ENCODE assay signal across 23 cellular contexts in the genomic region with DNA sequence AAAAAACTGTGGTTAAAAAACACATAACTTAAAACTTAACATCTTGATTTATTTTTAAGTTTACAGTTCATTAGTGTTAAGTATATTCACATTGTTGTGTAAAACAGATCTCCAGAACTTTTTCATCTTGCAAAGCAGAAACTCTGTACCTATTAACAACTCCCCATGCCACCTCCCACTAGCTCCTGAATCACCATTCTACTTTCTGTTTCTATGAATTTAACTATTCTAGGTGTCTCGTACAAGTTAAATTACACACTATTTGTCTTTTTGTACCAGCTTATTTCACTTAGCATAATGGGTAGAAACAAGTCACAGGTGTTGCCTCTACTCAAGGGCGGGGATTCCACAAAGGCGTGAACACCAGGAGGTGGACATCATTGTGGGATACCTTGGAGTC. TPM values are rescaled to one million over a fixed set of nuclear protein-coding genes. Genes with fewer than 3 reads are reported as not detected.
A peak's percentile ranks its signal among the peaks of the same experiment; 100 is the strongest.
DNase-seq lines count a peak whose midpoint lies in the region; ATAC-seq and TF ChIP-seq lines count a peak whose summit lies in the region.
"Had no signal": no experiment of that assay in that cellular context is flagged by ENCODE, and none has a peak within 500 bp of the region (broad histone marks: within the 10 kb centered on the region; RNA-seq: fewer than 3 reads in every experiment).

No MANE protein-coding gene starts in this region.

- H3K27me3 ChIP-seq in DND-41 (ENCODE audit: insufficient read depth, low read length, poor library complexity) (no peaks in the 10 kb centered on the region), left lung (no peaks in the 10 kb centered on the region)
- H3K27me3 ChIP-seq: heart right ventricle had no signal

- H3K4me3 Mint-ChIP-seq in activated CD4-positive, alpha-beta T cell treated with anti-CD3 and anti-CD28 coated beads, Interleukin-2, amount 10 ng/mL, durations not matched to agents 24 days and 14 days: peak overlapping the region; percentile 43
- no peak overlapping the region for H3K4me3 Mint-ChIP-seq in activated T-helper 2 cell treated with anti-CD3 and anti-CD28 coated beads, Interferon-gamma antibody, Interleukin-2, Interleukin-4, amounts not matched to agents 10 μg/mL and 5 μg/mL and 100 μg/mL, durations not matched to agents 14 hours and 24 hours and 36 hours (ENCODE audit: low read depth)
- peak overlapping the region; percentile 1 for H3K4me3 Mint-ChIP-seq in natural killer cell treated with Interleukin-12 subunit alpha and Interleukin-12 subunit beta and Interleukin-15 and Interleukin-18, amount 100 ng/mL, for 72 hours
- H3K4me3 Mint-ChIP-seq: mesothelial cell of epicardium, neural crest cell, type B pancreatic cell had no signal

- peak overlapping the region; percentile 84 for H3K27ac Mint-ChIP-seq in activated CD4-positive, alpha-beta T cell treated with anti-CD3 and anti-CD28 coated beads, Interleukin-2, amount 10 ng/mL, durations not matched to agents 24 days and 14 days
- peak overlapping the region; percentile 79 for H3K27ac Mint-ChIP-seq in activated T-helper 2 cell treated with anti-CD3 and anti-CD28 coated beads, Interferon-gamma antibody, Interleukin-2, Interleukin-4, amounts not matched to agents 10 μg/mL and 5 μg/mL and 100 μg/mL, durations not matched to agents 14 hours and 24 hours and 36 hours
- peak overlapping the region; percentile 22 to 79 for H3K27ac Mint-ChIP-seq in natural killer cell treated with Interleukin-12 subunit alpha and Interleukin-12 subunit beta and Interleukin-15 and Interleukin-18, amount 100 ng/mL, for 72 hours
- H3K27ac Mint-ChIP-seq: mesothelial cell of epicardium, type B pancreatic cell had no signal

- no peak for DNase-seq in activated CD4-positive, alpha-beta T cell treated with anti-CD3 and anti-CD28 coated beads, Interleukin-2, amount 10 ng/mL, durations not matched to agents 24 days and 14 days
- no peak for DNase-seq in activated CD4-positive, alpha-beta T cell treated with anti-CD3 and anti-CD28 coated beads for 4 hours
- DNase-seq in DND-41 (no peak), NCI-H2227 treated with DMSO at 0.1 percent for 48 hours (lab: John Stamatoyannopoulos, UW) (no peak), left lung (no peak)
- no peak for DNase-seq in activated T-helper 2 cell treated with anti-CD3 and anti-CD28 coated beads, Interferon-gamma antibody, Interleukin-2, Interleukin-4, amounts not matched to agents 10 μg/mL and 5 μg/mL and 100 μg/mL, durations not matched to agents 14 hours and 24 hours and 36 hours (ENCODE audit: low spot score)
- DNase-seq in natural killer cell treated with Interleukin-12 subunit alpha and Interleukin-12 subunit beta and Interleukin-15 and Interleukin-18, amount 100 ng/mL, for 72 hours (ENCODE audit: low spot score): no peak
- DNase-seq: activated CD4-positive, alpha-beta T cell treated with anti-CD3 and anti-CD28 coated beads for 1 hour; aorta; central memory CD4-positive, alpha-beta T cell; heart right ventricle; NCI-H1436; NCI-H510A treated with DMSO at 0.1 percent for 48 hours; posterior cingulate gyrus; RPMI8226; SK-N-SH; stimulated activated naive CD4-positive, alpha-beta T cell treated with Interleukin-2 at 50 U/mL for 16 hours had no signal

- H3K9me3 ChIP-seq in DND-41 (ENCODE audit: insufficient read depth, low read length, severe bottlenecking) (no peaks in the 10 kb centered on the region), left lung (no peaks in the 10 kb centered on the region)
- H3K9me3 ChIP-seq: heart right ventricle, SK-N-SH had no signal

- no peaks in the 10 kb centered on the region for H3K9me3 Mint-ChIP-seq in activated CD4-positive, alpha-beta T cell treated with anti-CD3 and anti-CD28 coated beads, Interleukin-2, amount 10 ng/mL, durations not matched to agents 24 days and 14 days
- peaks cover under 1% of the 10 kb centered on the region for H3K9me3 Mint-ChIP-seq in activated T-helper 2 cell treated with anti-CD3 and anti-CD28 coated beads, Interferon-gamma antibody, Interleukin-2, Interleukin-4, amounts not matched to agents 10 μg/mL and 5 μg/mL and 100 μg/mL, durations not matched to agents 14 hours and 24 hours and 36 hours
- H3K9me3 Mint-ChIP-seq in natural killer cell treated with Interleukin-12 subunit alpha and Interleukin-12 subunit beta and Interleukin-15 and Interleukin-18, amount 100 ng/mL, for 72 hours: no peaks in the 10 kb centered on the region
- H3K9me3 Mint-ChIP-seq: IgD-negative memory B cell, type B pancreatic cell had no signal

- H3K4me1 Mint-ChIP-seq in activated CD4-positive, alpha-beta T cell treated with anti-CD3 and anti-CD28 coated beads, Interleukin-2, amount 10 ng/mL, durations not matched to agents 24 days and 14 days: peaks cover 75% of the 10 kb centered on the region
- peaks cover 70% of the 10 kb centered on the region for H3K4me1 Mint-ChIP-seq in activated T-helper 2 cell treated with anti-CD3 and anti-CD28 coated beads, Interferon-gamma antibody, Interleukin-2, Interleukin-4, amounts not matched to agents 10 μg/mL and 5 μg/mL and 100 μg/mL, durations not matched to agents 14 hours and 24 hours and 36 hours (ENCODE audit: low read depth)
- H3K4me1 Mint-ChIP-seq in natural killer cell treated with Interleukin-12 subunit alpha and Interleukin-12 subunit beta and Interleukin-15 and Interleukin-18, amount 100 ng/mL, for 72 hours (ENCODE audit: low read depth in 2 of 2): peaks cover 53 to 76% of the 10 kb centered on the region in 2 donors
- H3K4me1 Mint-ChIP-seq: mesothelial cell of epicardium, neural crest cell had no signal

- peaks cover 27% of the 10 kb centered on the region for H3K4me1 ChIP-seq in DND-41 (ENCODE audit: insufficient read depth, low read length)
- H3K4me1 ChIP-seq in left lung: peaks cover 0 to 38% of the 10 kb centered on the region in 2 donors

- intact Hi-C loops in activated CD4-positive, alpha-beta T cell treated with anti-CD3 and anti-CD28 coated beads, Interleukin-2, amount 10 ng/mL, durations not matched to agents 24 days and 14 days (cut with micrococcal nuclease): loop anchor here (10.0 kb wide), 1 partner anchor 168 kb away; no protein-coding TSS in a partner anchor
- intact Hi-C loops in activated T-helper 2 cell treated with anti-CD3 and anti-CD28 coated beads, Interferon-gamma antibody, Interleukin-2, Interleukin-4, amounts not matched to agents 10 μg/mL and 5 μg/mL and 100 μg/mL, durations not matched to agents 14 hours and 24 hours and 36 hours (cut with micrococcal nuclease): loop anchor here (5.0 kb wide), 3 partner anchors 36 to 171 kb away; no protein-coding TSS in a partner anchor
- intact Hi-C loops in left lung (cut with DNase I): no loop called here

- peak overlapping the region; percentile 93 for H3K27ac ChIP-seq in DND-41 (ENCODE audit: low read length)
- H3K27ac ChIP-seq in left lung: no peak overlapping the region
- H3K27ac ChIP-seq: heart right ventricle had no signal

- no peak overlapping the region for H3K4me2 ChIP-seq in DND-41 (ENCODE audit: insufficient read depth, low read length)
- H3K4me2 ChIP-seq: SK-N-SH had no signal

- no peak overlapping the region for H3K9ac ChIP-seq in DND-41 (ENCODE audit: low read depth, low read length)
- H3K9ac ChIP-seq: SK-N-SH had no signal

- H2AFZ ChIP-seq in DND-41 (ENCODE audit: low read depth, low read length): no peak overlapping the region

- H3K36me3 Mint-ChIP-seq in activated CD4-positive, alpha-beta T cell treated with anti-CD3 and anti-CD28 coated beads, Interleukin-2, amount 10 ng/mL, durations not matched to agents 24 days and 14 days (ENCODE audit: low read depth): peaks cover 36% of the 10 kb centered on the region
- peaks cover 63% of the 10 kb centered on the region for H3K36me3 Mint-ChIP-seq in activated T-helper 2 cell treated with anti-CD3 and anti-CD28 coated beads, Interferon-gamma antibody, Interleukin-2, Interleukin-4, amounts not matched to agents 10 μg/mL and 5 μg/mL and 100 μg/mL, durations not matched to agents 14 hours and 24 hours and 36 hours (ENCODE audit: low read depth)
- H3K36me3 Mint-ChIP-seq in natural killer cell treated with Interleukin-12 subunit alpha and Interleukin-12 subunit beta and Interleukin-15 and Interleukin-18, amount 100 ng/mL, for 72 hours: peaks cover 8% of the 10 kb centered on the region
- H3K36me3 Mint-ChIP-seq: IgD-negative memory B cell had no signal

- ATAC-seq in DND-41 (ENCODE audit: insufficient read depth, low read depth) (no peak), left lung (no peak), HG02938 (IDR thresholded peaks at IDR 0.05; ENCODE audit: unreplicated experiment) (no peak)
- no peak for ATAC-seq in natural killer cell treated with Interleukin-12 subunit alpha and Interleukin-12 subunit beta and Interleukin-15 and Interleukin-18, amount 100 ng/mL, for 72 hours
- ATAC-seq: heart right ventricle, left lobe of liver had no signal

- peaks cover 25% of the 10 kb centered on the region for H3K79me2 ChIP-seq in DND-41 (ENCODE audit: insufficient read depth, low read length)

- TF ChIP-seq CTCF in DND-41 (IDR thresholded peaks at IDR 0.05; ENCODE audit: borderline replicate concordance, extremely low read depth, low read length, poor library complexity, severe bottlenecking): no peak
- no peak for TF ChIP-seq CTCF in left lung (IDR thresholded peaks at IDR 0.05)

- H3K4me3 ChIP-seq in DND-41 (ENCODE audit: low read depth in 1 of 2, low read length in 2 of 2) (no peak overlapping the region), left lung (no peak overlapping the region)
- H3K4me3 ChIP-seq: heart right ventricle had no signal

- H4K20me1 ChIP-seq in DND-41 (ENCODE audit: insufficient read depth, low read length): no peaks in the 10 kb centered on the region

- H3K36me3 ChIP-seq in DND-41 (ENCODE audit: insufficient read depth, low read length) (no peaks in the 10 kb centered on the region), left lung (no peaks in the 10 kb centered on the region)
- H3K36me3 ChIP-seq: heart right ventricle had no signal

- no peaks in the 10 kb centered on the region for H3K27me3 Mint-ChIP-seq in activated CD4-positive, alpha-beta T cell treated with anti-CD3 and anti-CD28 coated beads, Interleukin-2, amount 10 ng/mL, durations not matched to agents 24 days and 14 days
- no peaks in the 10 kb centered on the region for H3K27me3 Mint-ChIP-seq in activated T-helper 2 cell treated with anti-CD3 and anti-CD28 coated beads, Interferon-gamma antibody, Interleukin-2, Interleukin-4, amounts not matched to agents 10 μg/mL and 5 μg/mL and 100 μg/mL, durations not matched to agents 14 hours and 24 hours and 36 hours (ENCODE audit: low read depth)
- H3K27me3 Mint-ChIP-seq in natural killer cell treated with Interleukin-12 subunit alpha and Interleukin-12 subunit beta and Interleukin-15 and Interleukin-18, amount 100 ng/mL, for 72 hours: no peaks in the 10 kb centered on the region
- H3K27me3 Mint-ChIP-seq: IgD-negative memory B cell, type B pancreatic cell had no signal

RNA-seq across cellular contexts. Expression of a gene that starts 43.2 kb away (rescaled TPM):
- total RNA-seq in activated CD4-positive, alpha-beta T cell treated with anti-CD3 and anti-CD28 coated beads, Interleukin-2, amount 10 ng/mL, durations not matched to agents 24 days and 14 days: 48.8 and 54.2 TPM in 2 replicates
- total RNA-seq in activated T-helper 2 cell treated with anti-CD3 and anti-CD28 coated beads, Interferon-gamma antibody, Interleukin-2, Interleukin-4, amounts not matched to agents 10 μg/mL and 5 μg/mL and 100 μg/mL, durations not matched to agents 14 hours and 24 hours and 36 hours: 59.7 and 61.8 TPM in 2 replicates
- total RNA-seq in natural killer cell treated with Interleukin-12 subunit alpha and Interleukin-12 subunit beta and Interleukin-15 and Interleukin-18, amount 100 ng/mL, for 72 hours: 10 to 100 TPM; 44.1 to 69.4 TPM
- total RNA-seq in left lung: 10 to 100 TPM; 33.0 to 36.4 TPM

Comparison
In these comparisons a context has a peak if more than half of its experiments do, and no peak if none do; other contexts are left out.
1. intact Hi-C loops: an anchor here in activated CD4-positive, alpha-beta T cell treated with anti-CD3 and anti-CD28 coated beads, Interleukin-2, amount 10 ng/mL, durations not matched to agents 24 days and 14 days (10.0 kb wide) and activated T-helper 2 cell treated with anti-CD3 and anti-CD28 coated beads, Interferon-gamma antibody, Interleukin-2, Interleukin-4, amounts not matched to agents 10 μg/mL and 5 μg/mL and 100 μg/mL, durations not matched to agents 14 hours and 24 hours and 36 hours (5.0 kb wide); none called in left lung.